ENCODE assay signal across 23 cellular contexts in genomic region chr14:73695082-73695481, GRCh38.
"Had no signal": no experiment of that assay in that cellular context is flagged by ENCODE, and none has a peak within 500 bp of the region (broad histone marks: within the 10 kb centered on the region; RNA-seq: fewer than 3 reads in every experiment).

No MANE protein-coding gene starts in this region.

- DNase-seq: IMR-90, Kasumi-1, MM.1S, NCI-H1092 treated with DMSO at 0.1 percent for 48 hours, NCI-H1436, NCI-H187, NCI-H2029, NCI-H2081 treated with DMSO at 0.1 percent for 48 hours, NCI-H2171, NCI-H226, NCI-H446, NCI-H510A, NCI-H524 treated with DMSO at 0.1 percent for 48 hours, NCI-H69, NCI-H774, OCI-M1, Right ventricle myocardium superior, RPMI8226, SIG-M5 had no signal

- H3K27me3 ChIP-seq: SJSA1 had no signal

- H3K9ac ChIP-seq: KMS-11 had no signal

- H3K4me2 ChIP-seq: KMS-11 had no signal

- H3K9me3 ChIP-seq: SJSA1 had no signal

- H3K4me3 ChIP-seq: SJSA1, SK-N-MC had no signal

- FAIRE-seq: RCC 7860 had no signal

- H3K27ac ChIP-seq: KMS-11, SJSA1, SK-N-MC had no signal
